In the genomic region with DNA sequence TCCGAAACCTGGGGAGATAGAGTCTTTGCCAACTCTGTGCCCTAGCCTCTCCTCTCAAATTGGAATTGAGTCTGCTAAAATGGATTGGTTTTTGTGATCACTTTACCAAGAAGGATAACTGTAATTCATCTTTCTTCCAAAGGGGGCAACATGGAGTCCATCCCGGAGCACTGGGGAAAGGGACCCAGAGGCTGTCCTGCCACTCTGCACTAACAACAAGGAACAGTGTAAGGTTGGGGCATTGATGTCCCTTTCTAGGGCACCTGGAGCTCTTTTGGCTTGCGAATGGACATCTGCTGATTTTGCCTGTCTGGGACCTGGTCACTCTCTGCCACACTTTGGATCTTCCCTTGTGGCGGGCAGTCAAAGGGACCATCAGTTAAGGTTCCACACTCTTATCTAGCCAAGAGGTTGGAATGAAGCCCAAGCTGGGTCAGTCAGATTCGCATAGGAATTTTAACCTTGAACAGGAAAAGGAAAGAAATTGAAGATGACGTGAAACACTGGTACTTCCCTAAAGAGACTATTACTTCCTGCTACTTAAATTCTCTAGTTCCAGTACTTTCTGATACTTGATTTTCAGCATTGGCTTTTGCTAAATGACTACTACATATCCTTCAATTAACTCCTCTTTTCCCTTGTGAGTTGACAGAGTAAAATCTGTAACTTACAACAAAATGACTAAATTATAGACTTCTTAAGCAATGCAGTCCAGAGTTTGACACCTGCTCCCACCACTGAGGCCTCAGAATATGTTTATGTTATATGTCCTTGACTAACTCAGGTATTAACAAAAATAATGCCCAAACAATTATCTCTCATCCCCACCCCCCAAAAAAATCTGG, we compare ENCODE assay signal across 8 cellular contexts.
DNase-seq lines count a peak whose midpoint lies in the region; ATAC-seq, FAIRE-seq and TF ChIP-seq lines count a peak whose summit lies in the region.

No MANE protein-coding gene starts in this region.

- H3K9me1 ChIP-seq in endothelial cell of umbilical vein (replicated peaks; ENCODE audit: control insufficient read depth, extremely low read depth, insufficient read depth, low read length), result no peaks in the 10 kb centered on the region

- H3K27me3 ChIP-seq in endothelial cell of umbilical vein (ENCODE audit: control insufficient read depth in 2 of 2, insufficient read depth in 2 of 2, low read length in 2 of 2), result no peaks in the 10 kb centered on the region
- no peaks in the 10 kb centered on the region for H3K27me3 ChIP-seq in skeletal muscle tissue (ENCODE audit: control insufficient read depth in 3 of 3, insufficient read depth in 3 of 3, low read length in 3 of 3)

- no TSS peak for BruUV-seq in endothelial cell of umbilical vein (replicated peaks; lab: Mats Ljungman, UMichigan)

- H3K4me3 ChIP-seq in endothelial cell of umbilical vein (replicated peaks in 1 of 3; ENCODE audit: insufficient read depth in 1 of 3, low read depth in 1 of 3, low read length in 3 of 3) (no peak overlapping the region), skeletal muscle tissue (ENCODE audit: low read length in 3 of 3) (no peak overlapping the region)

- no peak overlapping the region for H3K27ac ChIP-seq in endothelial cell of umbilical vein (ENCODE audit: insufficient read depth, low read depth, low read length)
- peak overlapping the region; percentile 27 for H3K27ac ChIP-seq in skeletal muscle tissue (ENCODE audit: low read depth, low read length)

- TF ChIP-seq POLR2A in endothelial cell of umbilical vein (IDR thresholded peaks at IDR 0.05; ENCODE audit: low read depth, low read length), result no peak

- H3K9me3 ChIP-seq in endothelial cell of umbilical vein (replicated peaks; ENCODE audit: control insufficient read depth, insufficient read depth, low read length) (no peaks in the 10 kb centered on the region), skeletal muscle tissue (ENCODE audit: control insufficient read depth in 3 of 3, low read length in 3 of 3) (no peaks in the 10 kb centered on the region)

- POLR2A ChIA-PET in endothelial cell of umbilical vein (lab: Charles Lee), result no interaction called here

- peaks cover 30% of the 10 kb centered on the region for H3K4me1 ChIP-seq in endothelial cell of umbilical vein (ENCODE audit: control insufficient read depth, extremely low read depth, insufficient read depth, low read length)
- H3K4me1 ChIP-seq in skeletal muscle tissue (ENCODE audit: control insufficient read depth in 3 of 3, insufficient read depth in 3 of 3, low read length in 3 of 3), result peaks cover 15 to 19% (median 16%) of the 10 kb centered on the region in 3 donors

- H3K36me3 ChIP-seq in endothelial cell of umbilical vein (ENCODE audit: control insufficient read depth in 2 of 2, extremely low read depth in 1 of 2, insufficient read depth in 2 of 2, low read length in 2 of 2), result no peaks in the 10 kb centered on the region
- no peaks in the 10 kb centered on the region for H3K36me3 ChIP-seq in skeletal muscle tissue (ENCODE audit: control insufficient read depth in 3 of 3, insufficient read depth in 3 of 3, low read length in 3 of 3)

- dilution Hi-C loops in endothelial cell of umbilical vein (cut with MboI; ENCODE audit: extremely low pct_ligation_motif_present, low sequenced_read_pairs), result no loop called here

- CTCF ChIA-PET in endothelial cell of umbilical vein (lab: Charles Lee), result interaction anchor here (1.3 to 1.6 kb wide), 3 partner anchors 9 to 249 kb away, joined by 3 to 6 read pairs (median 4); no protein-coding TSS in a partner anchor

- TF ChIP-seq CTCF in endothelial cell of umbilical vein (IDR thresholded peaks at IDR 0.05; ENCODE audit: extremely low read depth in 1 of 2, insufficient read depth in 1 of 2, low read depth in 1 of 2, low read length in 2 of 2), result peak; percentile 32 to 37

- peak; percentile 60 for FAIRE-seq in endothelial cell of umbilical vein (lab: Jason Lieb, UNC)

- intact Hi-C loops in endothelial cell of umbilical vein (cut with micrococcal nuclease), result loop anchor here (1.0 kb wide), 1 partner anchor 243 kb away; no protein-coding TSS in a partner anchor

- ATAC-seq in HG02938 (IDR thresholded peaks at IDR 0.05; ENCODE audit: unreplicated experiment), result no peak

- peak; percentile 48 for DNase-seq in NCI-H510A treated with DMSO at 0.1 percent for 48 hours (lab: John Stamatoyannopoulos, UW)
- DNase-seq in NCI-H510A (lab: John Stamatoyannopoulos, UW), result no peak
- DNase-seq in NAMALWA (ENCODE audit: low spot score), result peak; percentile 52
- peak; percentile 38 for DNase-seq in endothelial cell of umbilical vein (ENCODE audit: low read depth, low spot score)
- DNase-seq in GM19240 (ENCODE audit: insufficient read length, low spot score), result no peak
- DNase-seq in activated CD4-positive, CD25-positive, alpha-beta regulatory T cell treated with anti-CD3 and anti-CD28 coated beads, Interleukin-2, amount 50 U/mL, for 72 hours, result no peak

- H3K4me2 ChIP-seq in endothelial cell of umbilical vein (ENCODE audit: insufficient read depth, low read length), result no peak overlapping the region

- peak overlapping the region; percentile 20 for H2AFZ ChIP-seq in endothelial cell of umbilical vein (ENCODE audit: low read depth, low read length)

- H3K9ac ChIP-seq in endothelial cell of umbilical vein (replicated peaks; ENCODE audit: extremely low read depth, insufficient read depth, low read length) (no peak overlapping the region), skeletal muscle tissue (ENCODE audit: low read depth in 1 of 3, low read length in 3 of 3) (no peak overlapping the region)

- H3K79me2 ChIP-seq in endothelial cell of umbilical vein (ENCODE audit: control insufficient read depth, insufficient read depth, low read length), result no peaks in the 10 kb centered on the region

- H4K20me1 ChIP-seq in endothelial cell of umbilical vein (replicated peaks; ENCODE audit: control insufficient read depth, extremely low read depth, insufficient read depth, low read length), result no peaks in the 10 kb centered on the region

TF ChIP-seq in endothelial cell of umbilical vein, 7 proteins besides CTCF, POLR2A, EP300 and RAD21:
- no peak for TF ChIP-seq POLR2AphosphoS5 (IDR thresholded peaks at IDR 0.05; ENCODE audit: insufficient read depth, low read depth, low read length)
- no peak for TF ChIP-seq EZH2 (IDR thresholded peaks at IDR 0.05; ENCODE audit: borderline replicate concordance, low read depth, low read length, severe bottlenecking)
- no peak for TF ChIP-seq FOS (IDR thresholded peaks at IDR 0.05; ENCODE audit: borderline replicate concordance, insufficient read depth, low read length)
- no peak for TF ChIP-seq JUN (IDR thresholded peaks at IDR 0.05; ENCODE audit: borderline replicate concordance, insufficient read depth, insufficient read length, low read depth)
- no peak for TF ChIP-seq GATA2 (IDR thresholded peaks at IDR 0.05; ENCODE audit: insufficient read depth, insufficient read length, low read depth, low read length)
- TF ChIP-seq MYC (IDR thresholded peaks at IDR 0.05; ENCODE audit: low read depth, low read length), result no peak
- TF ChIP-seq, protein P1, sequence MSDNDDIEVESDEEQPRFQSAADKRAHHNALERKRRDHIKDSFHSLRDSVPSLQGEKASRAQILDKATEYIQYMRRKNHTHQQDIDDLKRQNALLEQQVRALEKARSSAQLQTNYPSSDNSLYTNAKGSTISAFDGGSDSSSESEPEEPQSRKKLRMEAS (IDR thresholded peaks at IDR 0.05; ENCODE audit: insufficient read depth, insufficient read length), result no peak

Comparison
In these comparisons a context has a peak if more than half of its experiments do, and no peak if none do; other contexts are left out.
1. DNase-seq: peak in NCI-H510A treated with DMSO at 0.1 percent for 48 hours (single experiment), NAMALWA (single experiment) and endothelial cell of umbilical vein (single experiment); none in NCI-H510A (single experiment), GM19240 (single experiment) and activated CD4-positive, CD25-positive, alpha-beta regulatory T cell treated with anti-CD3 and anti-CD28 coated beads, Interleukin-2, amount 50 U/mL, for 72 hours (single experiment).